In the genomic region with DNA sequence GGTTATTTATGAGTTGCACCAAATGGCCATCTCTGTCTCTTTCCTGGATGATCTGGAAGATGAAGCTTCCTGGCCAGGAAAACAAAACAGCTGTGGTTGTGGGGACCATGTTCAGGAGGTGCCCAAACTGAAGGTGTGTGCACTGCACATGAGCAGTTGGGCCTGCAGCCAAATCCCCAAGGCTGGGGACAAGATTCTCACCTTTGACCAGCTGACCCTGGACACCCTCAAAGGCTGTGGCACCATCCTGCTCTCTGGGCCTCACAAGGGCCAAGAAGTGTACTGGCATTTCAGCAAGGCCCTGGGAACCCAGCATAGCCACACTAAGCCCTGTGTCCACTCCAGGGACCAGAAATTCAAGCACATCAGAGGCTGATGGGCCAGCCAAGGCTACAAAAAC, we compare ENCODE assay signal across 25 cellular contexts.
"Had no signal": no experiment of that assay in that cellular context is flagged by ENCODE, and none has a peak within 500 bp of the region (broad histone marks: within the 10 kb centered on the region; RNA-seq: fewer than 3 reads in every experiment).

No MANE protein-coding gene starts in this region.

- ATAC-seq: left ventricle myocardium superior; lower lobe of right lung; natural killer cell; stimulated activated memory B cell treated with anti-CD40 and anti-IgM and Interleukin-4, amounts not matched to agents 10 μg/mL and 1 μg/mL and 100 μg/mL, for 72 hours; stimulated activated naive CD8-positive, alpha-beta T cell treated with anti-CD3 and anti-CD28 coated beads, Interleukin-15, amount 100 ng/mL, for 72 hours had no signal

- H2AFZ ChIP-seq: neural progenitor cell had no signal

- FAIRE-seq: islet of Langerhans, kidney had no signal

- H3K4me3 ChIP-seq: lower lobe of right lung, neural progenitor cell, ovary, right atrium auricular region, smooth muscle cell, tibial nerve, uterus had no signal

- DNase-seq: hypothalamus; immature natural killer cell; kidney; left ventricle myocardium superior; lower lobe of right lung; mammary epithelial cell; mesendoderm; naive B cell; natural killer cell; nephron progenitor cell; ovary; stimulated activated CD4-positive, alpha-beta T cell treated with anti-CD3 and anti-CD28 coated beads, Interleukin-1b, Interleukin-23, amount 100 ng/mL, for 48 hours; stimulated activated CD4-positive, alpha-beta T cell treated with anti-CD3 and anti-CD28 coated beads, Interleukin-2, amount 100 ng/mL, for 48 hours; stimulated activated CD4-positive, alpha-beta T cell treated with anti-CD3 and anti-CD28 coated beads, Interleukin-4, amount 100 ng/mL, for 4 hours; stimulated activated CD8-positive, alpha-beta memory T cell treated with anti-CD3 and anti-CD28 coated beads, Interleukin-4, amount 100 ng/mL, for 48 hours; stimulated activated naive CD4-positive, alpha-beta T cell treated with Interleukin-2 at 50 U/mL for 16 hours; stimulated activated naive CD8-positive, alpha-beta T cell treated with anti-CD3 and anti-CD28 coated beads, Interleukin-15, amount 100 ng/mL, for 72 hours; substantia nigra; uterus had no signal

- H3K4me1 ChIP-seq: lower lobe of right lung, neural progenitor cell, right atrium auricular region, uterus had no signal

- H3K27ac ChIP-seq: lower lobe of right lung, neural progenitor cell, ovary, right atrium auricular region, tibial nerve, uterus had no signal

- H3K36me3 ChIP-seq: lower lobe of right lung, ovary, right atrium auricular region, uterus had no signal

- H3K9me3 ChIP-seq: lower lobe of right lung, ovary, uterus had no signal

- H3K27me3 ChIP-seq: neural progenitor cell, ovary, right atrium auricular region, tibial nerve, uterus had no signal

- H3K4me2 ChIP-seq: neural progenitor cell, smooth muscle cell had no signal

- H3K9ac ChIP-seq: neural progenitor cell had no signal
